In the genomic region with DNA sequence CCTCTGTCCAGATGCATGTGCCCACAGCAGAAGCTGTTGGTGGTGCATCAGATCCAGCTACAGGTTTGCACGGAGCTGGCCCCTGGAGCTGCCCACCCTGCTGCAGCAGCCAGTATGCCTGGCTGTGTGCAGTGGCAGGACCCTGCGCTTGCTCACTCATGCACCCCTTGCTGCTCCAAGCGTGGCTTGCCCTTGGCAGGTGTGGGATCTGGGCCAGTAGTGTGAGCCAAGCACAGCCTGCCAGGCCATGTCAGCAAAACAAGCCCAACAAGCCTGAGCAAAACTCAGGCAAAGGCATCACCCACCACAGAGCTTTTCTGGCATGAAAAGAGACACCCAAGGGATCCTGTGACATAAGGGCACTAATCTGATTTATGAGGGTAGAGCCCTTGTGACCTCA, we compare ENCODE assay signal across 28 cellular contexts.
"Had no signal": no experiment of that assay in that cellular context is flagged by ENCODE, and none has a peak within 500 bp of the region (broad histone marks: within the 10 kb centered on the region; RNA-seq: fewer than 3 reads in every experiment).

No MANE protein-coding gene starts in this region.

- H3K4me3 Mint-ChIP-seq: activated CD8-positive, alpha-beta T cell treated with anti-CD3 and anti-CD28 coated beads, Interleukin-2, amount 10 ng/mL, durations not matched to agents 7 days and 5 days; activated naive CD8-positive, alpha-beta T cell treated with anti-CD3 and anti-CD28 coated beads, Interleukin-2, amount 10 ng/mL, durations not matched to agents 7 days and 5 days; T-helper 1 cell treated with Interleukin-12 subunit alpha and Interleukin-12 subunit beta and Interleukin-4 antibody, amounts not matched to agents 30 μg/mL and 1 μg/mL, for 36 hours; WTC11 had no signal

- ATAC-seq: activated CD8-positive, alpha-beta T cell treated with anti-CD3 and anti-CD28 coated beads, Interleukin-2, amount 10 ng/mL, durations not matched to agents 7 days and 5 days; Panc1 had no signal

- H3K36me3 Mint-ChIP-seq: activated naive CD8-positive, alpha-beta T cell treated with anti-CD3 and anti-CD28 coated beads, Interleukin-2, amount 10 ng/mL, durations not matched to agents 7 days and 5 days; WTC11 had no signal

- DNase-seq: activated CD4-positive, alpha-beta T cell treated with anti-CD3 and anti-CD28 coated beads for 48 hours; activated CD4-positive, alpha-beta T cell treated with anti-CD3 and anti-CD28 coated beads, Interleukin-2, amount 50 U/mL, for 4 hours; activated CD4-positive, CD25-positive, alpha-beta regulatory T cell treated with anti-CD3 and anti-CD28 coated beads, Interleukin-2, amount 50 U/mL, for 72 hours; activated CD8-positive, alpha-beta memory T cell treated with anti-CD3 and anti-CD28 coated beads, Interleukin-2, amount 50 U/mL, for 48 hours; activated CD8-positive, alpha-beta T cell treated with anti-CD3 and anti-CD28 coated beads, Interleukin-2, amount 10 ng/mL, durations not matched to agents 7 days and 5 days; activated naive CD4-positive, alpha-beta T cell treated with anti-CD3 and anti-CD28 coated beads, Interleukin-2, amount 50 U/mL, for 16 hours; activated naive CD8-positive, alpha-beta T cell treated with anti-CD3 and anti-CD28 coated beads, Interleukin-2, amount 10 ng/mL, durations not matched to agents 7 days and 5 days; activated T-cell treated with anti-CD3 and anti-CD28 coated beads, Interleukin-2, amount 50 U/mL, for 1 hour; aorta; MG63; MV-4-11; NCI-H1092 treated with DMSO at 0.1 percent for 48 hours; NCI-H1417 treated with DMSO at 0.1 percent for 48 hours; NCI-H1694; NCI-H2029; NCI-H2107; NCI-H2171 treated with DMSO at 0.1 percent for 48 hours; NCI-H226; NCI-H526; NCI-H774; NK-92 treated with Interleukin-12 subunit alpha and Interleukin-12 subunit beta, amount 100 ng/mL, for 24 hours; OCI-M1; RPMI8226; SHP77 treated with DMSO at 0.1 percent for 48 hours had no signal

- H3K27ac Mint-ChIP-seq: activated CD8-positive, alpha-beta T cell treated with anti-CD3 and anti-CD28 coated beads, Interleukin-2, amount 10 ng/mL, durations not matched to agents 7 days and 5 days; activated naive CD8-positive, alpha-beta T cell treated with anti-CD3 and anti-CD28 coated beads, Interleukin-2, amount 10 ng/mL, durations not matched to agents 7 days and 5 days; T-helper 1 cell treated with Interleukin-12 subunit alpha and Interleukin-12 subunit beta and Interleukin-4 antibody, amounts not matched to agents 30 μg/mL and 1 μg/mL, for 36 hours; WTC11 had no signal

- H3K4me1 Mint-ChIP-seq: activated naive CD8-positive, alpha-beta T cell treated with anti-CD3 and anti-CD28 coated beads, Interleukin-2, amount 10 ng/mL, durations not matched to agents 7 days and 5 days; WTC11 had no signal

- H3K27ac ChIP-seq: KMS-11 had no signal

- H3K9me3 Mint-ChIP-seq: T-helper 1 cell treated with Interleukin-12 subunit alpha and Interleukin-12 subunit beta and Interleukin-4 antibody, amounts not matched to agents 30 μg/mL and 1 μg/mL, for 36 hours; WTC11 had no signal

- H3K9me3 ChIP-seq: MG63 had no signal

- H3K36me3 ChIP-seq: MG63 had no signal

- H3K4me3 ChIP-seq: MG63 had no signal

- H3K27me3 ChIP-seq: MG63 had no signal
